ENCODE assay signal across 8 cellular contexts in the genomic region with DNA sequence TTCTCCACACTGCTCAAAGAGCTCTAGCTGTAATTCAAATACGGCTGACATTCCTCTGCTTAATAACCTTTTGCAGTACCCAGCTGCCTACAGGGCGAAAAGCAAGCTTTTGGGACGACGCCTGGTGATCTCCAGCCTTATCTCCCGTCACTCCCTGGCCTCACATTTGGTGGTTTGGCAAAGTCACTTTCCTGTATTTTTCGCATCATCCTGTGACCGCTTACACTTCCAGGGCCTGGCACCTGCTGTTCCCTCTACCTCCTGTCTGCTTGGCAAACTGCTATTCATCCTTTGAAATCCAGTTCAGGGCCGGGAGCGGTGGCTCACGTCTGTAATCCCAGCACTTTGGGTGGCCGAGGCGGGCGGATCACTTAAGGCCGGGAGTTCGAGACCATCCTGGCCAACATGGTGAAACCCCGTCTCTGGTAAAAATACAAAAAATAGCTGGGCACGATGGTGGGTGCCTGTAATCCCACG. TPM values are rescaled to one million over a fixed set of nuclear protein-coding genes. Genes with fewer than 3 reads are reported as not detected.
DNase-seq lines count a peak whose midpoint lies in the region; ATAC-seq and TF ChIP-seq lines count a peak whose summit lies in the region.

No MANE protein-coding gene starts in this region.

- H3K4me3 Mint-ChIP-seq in activated naive CD8-positive, alpha-beta T cell treated with anti-CD3 and anti-CD28 coated beads, Interleukin-2, amount 10 ng/mL, durations not matched to agents 7 days and 5 days, result peak overlapping the region; percentile 81
- peak overlapping the region; percentile 93 for H3K4me3 Mint-ChIP-seq in stimulated activated effector memory CD8-positive, alpha-beta T cell treated with anti-CD3 and anti-CD28 coated beads, Interleukin-12 subunit alpha, Interleukin-12 subunit beta, amount 100 ng/mL, for 72 hours

- no peak for TF ChIP-seq CTCF in SK-N-SH (IDR thresholded peaks at IDR 0.05)

- peak overlapping the region in 1 of 2 experiments; percentile 27; a peak in 2 of 4 replicates for H3K27ac ChIP-seq in SK-N-SH (ENCODE audit: low read depth in 2 of 2, low read length in 1 of 2)

- peak overlapping the region; percentile 30 for H3K27ac Mint-ChIP-seq in activated naive CD8-positive, alpha-beta T cell treated with anti-CD3 and anti-CD28 coated beads, Interleukin-2, amount 10 ng/mL, durations not matched to agents 7 days and 5 days
- peak overlapping the region; percentile 60 for H3K27ac Mint-ChIP-seq in stimulated activated effector memory CD8-positive, alpha-beta T cell treated with anti-CD3 and anti-CD28 coated beads, Interleukin-12 subunit alpha, Interleukin-12 subunit beta, amount 100 ng/mL, for 72 hours

- H3K4me3 ChIP-seq in SK-N-SH (ENCODE audit: low read depth in 2 of 2, low read length in 1 of 2) (peak overlapping the region; percentile 64 to 83), iPS-15b (ENCODE audit: low read depth, low read length) (peak overlapping the region; percentile 71)

- H3K36me3 ChIP-seq in SK-N-SH (replicated peaks in 1 of 2; ENCODE audit: control insufficient read depth in 1 of 2, insufficient read depth in 2 of 2, low read length in 1 of 2), result no peaks in the 10 kb centered on the region
- H3K36me3 ChIP-seq in iPS-15b (ENCODE audit: control insufficient read depth, insufficient read depth, low read length), result no peaks in the 10 kb centered on the region

- H3K4me1 ChIP-seq in SK-N-SH (ENCODE audit: control insufficient read depth in 1 of 2, insufficient read depth in 2 of 2, low read depth in 1 of 2, low read length in 1 of 2) (peaks cover 0 to 4% of the 10 kb centered on the region in 2 experiments; a peak in 1 of 4 replicates), iPS-15b (ENCODE audit: control insufficient read depth, insufficient read depth, low read length) (peaks cover 5% of the 10 kb centered on the region)

- H3K9me2 ChIP-seq in SK-N-SH, result no peaks in the 10 kb centered on the region

- POLR2A ChIA-PET in SK-N-SH (lab: Yijun Ruan, JAX), result interaction anchor here (0.5 to 0.9 kb wide), 2 partner anchors 12 to 479 kb away, joined by 3 to 5 read pairs; no protein-coding TSS in a partner anchor
- POLR2A ChIA-PET in activated naive CD8-positive, alpha-beta T cell treated with anti-CD3 and anti-CD28 coated beads, Interleukin-2, amount 10 ng/mL, durations not matched to agents 7 days and 5 days (lab: Charles Lee), result interaction anchor here (1.6 kb wide), 1 partner anchor 9 kb away, joined by 4 read pairs; no protein-coding TSS in a partner anchor

- no peaks in the 10 kb centered on the region for H3K79me2 ChIP-seq in SK-N-SH (ENCODE audit: insufficient read depth)

- DNase-seq in SK-N-SH (peak; percentile 28), NCI-H2196 (lab: John Stamatoyannopoulos, UW; ENCODE audit: unreplicated experiment) (no peak), NCI-H526 (lab: John Stamatoyannopoulos, UW) (no peak)
- DNase-seq in activated naive CD8-positive, alpha-beta T cell treated with anti-CD3 and anti-CD28 coated beads, Interleukin-2, amount 10 ng/mL, durations not matched to agents 7 days and 5 days, result no peak
- no peak for DNase-seq in stimulated activated effector memory CD8-positive, alpha-beta T cell treated with anti-CD3 and anti-CD28 coated beads, Interleukin-12 subunit alpha, Interleukin-12 subunit beta, amount 100 ng/mL, for 72 hours (ENCODE audit: low spot score in 2 of 2)
- no peak for DNase-seq in stimulated activated CD4-positive, alpha-beta T cell treated with anti-CD3 and anti-CD28 coated beads, Interleukin-15, amount 100 ng/mL, for 24 hours

- peaks cover 13% of the 10 kb centered on the region for H3K4me1 Mint-ChIP-seq in activated naive CD8-positive, alpha-beta T cell treated with anti-CD3 and anti-CD28 coated beads, Interleukin-2, amount 10 ng/mL, durations not matched to agents 7 days and 5 days
- H3K4me1 Mint-ChIP-seq in stimulated activated effector memory CD8-positive, alpha-beta T cell treated with anti-CD3 and anti-CD28 coated beads, Interleukin-12 subunit alpha, Interleukin-12 subunit beta, amount 100 ng/mL, for 72 hours, result peaks cover 9% of the 10 kb centered on the region

- H4K20me1 ChIP-seq in SK-N-SH (ENCODE audit: insufficient read depth), result no peaks in the 10 kb centered on the region

- H2AFZ ChIP-seq in SK-N-SH (ENCODE audit: low read depth), result peak overlapping the region; percentile 98

- TF ChIP-seq EP300 in SK-N-SH (IDR thresholded peaks at IDR 0.05; ENCODE audit: borderline replicate concordance in 1 of 2, low read depth in 1 of 2, low read length in 1 of 2), result no peak

- peaks cover 19% of the 10 kb centered on the region for H3F3A ChIP-seq in SK-N-SH (replicated peaks; ENCODE audit: insufficient read depth)

- no peaks in the 10 kb centered on the region for H3K36me3 Mint-ChIP-seq in activated naive CD8-positive, alpha-beta T cell treated with anti-CD3 and anti-CD28 coated beads, Interleukin-2, amount 10 ng/mL, durations not matched to agents 7 days and 5 days
- no peaks in the 10 kb centered on the region for H3K36me3 Mint-ChIP-seq in stimulated activated effector memory CD8-positive, alpha-beta T cell treated with anti-CD3 and anti-CD28 coated beads, Interleukin-12 subunit alpha, Interleukin-12 subunit beta, amount 100 ng/mL, for 72 hours

- peak overlapping the region; percentile 73 for H3K9ac ChIP-seq in SK-N-SH
- peak overlapping the region; percentile 47 for H3K9ac ChIP-seq in iPS-15b (ENCODE audit: low read depth, low read length)

- no peak for ATAC-seq in SK-N-SH treated with all-trans-retinoic acid at 6 μM for 48 hours
- no peak for ATAC-seq in activated naive CD8-positive, alpha-beta T cell treated with anti-CD3 and anti-CD28 coated beads, Interleukin-2, amount 10 ng/mL, durations not matched to agents 7 days and 5 days (ENCODE audit: low read depth)
- no peak for ATAC-seq in stimulated activated effector memory CD8-positive, alpha-beta T cell treated with anti-CD3 and anti-CD28 coated beads, Interleukin-12 subunit alpha, Interleukin-12 subunit beta, amount 100 ng/mL, for 72 hours

- peak overlapping the region; percentile 88 for H3K4me2 ChIP-seq in SK-N-SH

- no peaks in the 10 kb centered on the region for H3K9me3 Mint-ChIP-seq in activated naive CD8-positive, alpha-beta T cell treated with anti-CD3 and anti-CD28 coated beads, Interleukin-2, amount 10 ng/mL, durations not matched to agents 7 days and 5 days
- no peaks in the 10 kb centered on the region for H3K9me3 Mint-ChIP-seq in stimulated activated effector memory CD8-positive, alpha-beta T cell treated with anti-CD3 and anti-CD28 coated beads, Interleukin-12 subunit alpha, Interleukin-12 subunit beta, amount 100 ng/mL, for 72 hours

- peaks cover 34% of the 10 kb centered on the region for H3K27me3 Mint-ChIP-seq in activated naive CD8-positive, alpha-beta T cell treated with anti-CD3 and anti-CD28 coated beads, Interleukin-2, amount 10 ng/mL, durations not matched to agents 7 days and 5 days

- 40% methylated on average over 17 of the region's 18 CpGs for WGBS in SK-N-SH (ENCODE audit: low lambda C conversion rate)

- CTCF ChIA-PET in SK-N-SH (lab: Yijun Ruan, JAX), result interaction anchor here (0.7 to 6.0 kb wide), 5 partner anchors 9 to 66 kb away, joined by 3 to 32 read pairs (median 6); no protein-coding TSS in a partner anchor

- H3K9me3 ChIP-seq in SK-N-SH, result no peaks in the 10 kb centered on the region
- no peaks in the 10 kb centered on the region for H3K9me3 ChIP-seq in iPS-15b (ENCODE audit: control insufficient read depth, insufficient read depth, low read length)

- no peak for TF ChIP-seq RAD21 in SK-N-SH (IDR thresholded peaks at IDR 0.05; ENCODE audit: low read length)

- H3K27me3 ChIP-seq in SK-N-SH (ENCODE audit: insufficient read depth), result 0 out of 2 replicates have a peak, but pooled peaks cover 4% of the 10 kb centered on the region
- H3K27me3 ChIP-seq in iPS-15b (ENCODE audit: control insufficient read depth, insufficient read depth, low read length), result peaks cover 7% of the 10 kb centered on the region

TF ChIP-seq in SK-N-SH, 30 proteins besides CTCF, POLR2A, EP300 and RAD21:
- TF ChIP-seq GABPA (IDR thresholded peaks at IDR 0.05; ENCODE audit: low read depth) (no peak), SIN3A (IDR thresholded peaks at IDR 0.05; ENCODE audit: borderline replicate concordance, low read depth, low read length) (no peak)

TF ChIP-seq in SK-N-SH treated with all-trans-retinoic acid at 6 μM for 48 hours, 23 proteins besides CTCF, POLR2A, EP300 and RAD21 (continues in another document):
- TF ChIP-seq TCF4 (CRISPR knock-in tag; IDR thresholded peaks at IDR 0.05; ENCODE audit: borderline replicate concordance) (no peak), OSR1 (CRISPR knock-in tag; IDR thresholded peaks at IDR 0.05) (no peak), ZC3H10 (CRISPR knock-in tag; IDR thresholded peaks at IDR 0.05) (no peak), ARNTL (CRISPR knock-in tag; IDR thresholded peaks at IDR 0.05; ENCODE audit: borderline replicate concordance, low read depth) (no peak), PATZ1 (CRISPR knock-in tag; IDR thresholded peaks at IDR 0.05; ENCODE audit: borderline replicate concordance) (no peak), ZNF8 (CRISPR knock-in tag; IDR thresholded peaks at IDR 0.05) (no peak), SNAI2 (CRISPR knock-in tag; IDR thresholded peaks at IDR 0.05) (no peak), BACH2 (CRISPR knock-in tag; IDR thresholded peaks at IDR 0.05; ENCODE audit: borderline replicate concordance) (no peak)

RNA-seq across cellular contexts. Expression of gene BHLHA9, which starts 2.7 kb away (rescaled TPM):
- polyA plus RNA-seq in SK-N-SH (2012; rRNA removed), result not detected in 2 replicates
- polyA plus RNA-seq in SK-N-SH (2012; cell fraction: cytosol; rRNA removed), result not detected in 2 replicates
- polyA plus RNA-seq in SK-N-SH (2012; cell fraction: nucleus; rRNA removed), result not detected in 2 replicates
- not detected for total RNA-seq in activated naive CD8-positive, alpha-beta T cell treated with anti-CD3 and anti-CD28 coated beads, Interleukin-2, amount 10 ng/mL, durations not matched to agents 7 days and 5 days

RNA-seq across cellular contexts. Expression of gene TRARG1, which starts 12.0 kb away (rescaled TPM):
- not detected in 2 replicates for polyA plus RNA-seq in SK-N-SH (2012; rRNA removed)
- not detected in 2 replicates for polyA plus RNA-seq in SK-N-SH (2012; cell fraction: cytosol; rRNA removed)
- polyA plus RNA-seq in SK-N-SH (2012; cell fraction: nucleus; rRNA removed), result not detected in 2 replicates
- under 1 TPM; 0.51 to 0.58 TPM for total RNA-seq in activated naive CD8-positive, alpha-beta T cell treated with anti-CD3 and anti-CD28 coated beads, Interleukin-2, amount 10 ng/mL, durations not matched to agents 7 days and 5 days
